In genomic region chr1:67609572-67609939, GRCh38 we compare ENCODE assay signal across 26 cellular contexts.
DNase-seq lines count a peak whose midpoint lies in the region; ATAC-seq and TF ChIP-seq lines count a peak whose summit lies in the region.
"Had no signal": no experiment of that assay in that cellular context is flagged by ENCODE, and none has a peak within 500 bp of the region (broad histone marks: within the 10 kb centered on the region; RNA-seq: fewer than 3 reads in every experiment).

No MANE protein-coding gene starts in this region.

- no peaks in the 10 kb centered on the region for H3K36me3 Mint-ChIP-seq in nephron (ENCODE audit: low read depth)
- no peaks in the 10 kb centered on the region for H3K36me3 Mint-ChIP-seq in activated CD4-positive, alpha-beta T cell treated with anti-CD3 and anti-CD28 coated beads for 36 hours (ENCODE audit: low read depth)
- H3K36me3 Mint-ChIP-seq: CD8-positive, alpha-beta memory T cell had no signal

- peak overlapping the region; percentile 60 to 97 (median 93) for H3K27ac Mint-ChIP-seq in nephron
- no peak overlapping the region for H3K27ac Mint-ChIP-seq in activated CD4-positive, alpha-beta T cell treated with anti-CD3 and anti-CD28 coated beads for 36 hours
- H3K27ac Mint-ChIP-seq: activated naive CD4-positive, alpha-beta T cell treated with anti-CD3 and anti-CD28 coated beads for 36 hours; CD8-positive, alpha-beta memory T cell had no signal

- peak; percentile 48 for ATAC-seq in GM19025 (IDR thresholded peaks at IDR 0.05; ENCODE audit: low read depth, unreplicated experiment)
- peak; percentile 49 for ATAC-seq in GM21786 (IDR thresholded peaks at IDR 0.05; ENCODE audit: unreplicated experiment)
- peak; percentile 38 for ATAC-seq in HG03135 (IDR thresholded peaks at IDR 0.05; ENCODE audit: unreplicated experiment)
- ATAC-seq in GM21423 (IDR thresholded peaks at IDR 0.05; ENCODE audit: unreplicated experiment): no peak
- no peak for ATAC-seq in activated CD4-positive, alpha-beta T cell treated with anti-CD3 and anti-CD28 coated beads for 36 hours
- ATAC-seq: left colon had no signal

- no peaks in the 10 kb centered on the region for H3K9me3 Mint-ChIP-seq in nephron
- no peaks in the 10 kb centered on the region for H3K9me3 Mint-ChIP-seq in activated CD4-positive, alpha-beta T cell treated with anti-CD3 and anti-CD28 coated beads for 36 hours (ENCODE audit: low read depth)
- H3K9me3 Mint-ChIP-seq: activated naive CD4-positive, alpha-beta T cell treated with anti-CD3 and anti-CD28 coated beads for 36 hours; CD8-positive, alpha-beta memory T cell had no signal

- TF ChIP-seq CTCF in nephron (IDR thresholded peaks at IDR 0.05; ENCODE audit: unreplicated experiment in 3 of 3): no peak

- CTCF ChIA-PET in activated CD4-positive, alpha-beta T cell treated with anti-CD3 and anti-CD28 coated beads for 36 hours (lab: Charles Lee): interaction anchor here (0.7 to 1.4 kb wide), 3 partner anchors 9 to 48 kb away, joined by 3 to 4 read pairs (median 3); no protein-coding TSS in a partner anchor

- H3K4me1 Mint-ChIP-seq in nephron: peaks cover 35% of the 10 kb centered on the region
- H3K4me1 Mint-ChIP-seq in activated CD4-positive, alpha-beta T cell treated with anti-CD3 and anti-CD28 coated beads for 36 hours: peaks cover 5% of the 10 kb centered on the region

- DNase-seq in RKO (ENCODE audit: low spot score) (no peak), NCI-H2029 (lab: John Stamatoyannopoulos, UW) (no peak)
- DNase-seq in activated CD4-positive, alpha-beta T cell treated with anti-CD3 and anti-CD28 coated beads for 36 hours: no peak
- DNase-seq: activated CD4-positive, alpha-beta T cell treated with anti-CD3 and anti-CD28 coated beads for 1 hour; activated naive CD4-positive, alpha-beta T cell treated with anti-CD3 and anti-CD28 coated beads for 36 hours; activated T-cell treated with anti-CD3 and anti-CD28 coated beads, Interleukin-2, amount 50 U/mL, for 48 hours; amniotic stem cell; CD8-positive, alpha-beta memory T cell; cortex of kidney; GOT3; left colon; mesendoderm; MG63; NCI-H1436; NCI-H510A treated with DMSO at 0.1 percent for 48 hours; NK-92 treated with Interleukin-12 subunit alpha and Interleukin-12 subunit beta, amount 100 ng/mL, for 24 hours; nucleus accumbens; spleen; stimulated activated CD4-positive, alpha-beta T cell treated with anti-CD3 and anti-CD28 coated beads, Interleukin-4, amount 100 ng/mL, for 1 hour; T-helper 1 cell; thyroid gland had no signal

- intact Hi-C loops in activated CD4-positive, alpha-beta T cell treated with anti-CD3 and anti-CD28 coated beads for 36 hours (cut with DNase I, micrococcal nuclease): no loop called here

- H3K4me3 Mint-ChIP-seq in nephron: peak overlapping the region in 1 of 3 experiments; percentile 18
- no peak overlapping the region for H3K4me3 Mint-ChIP-seq in activated CD4-positive, alpha-beta T cell treated with anti-CD3 and anti-CD28 coated beads for 36 hours
- H3K4me3 Mint-ChIP-seq: activated naive CD4-positive, alpha-beta T cell treated with anti-CD3 and anti-CD28 coated beads for 36 hours; CD8-positive, alpha-beta memory T cell had no signal

- H3K27me3 Mint-ChIP-seq in nephron (ENCODE audit: low read depth): no peaks in the 10 kb centered on the region
- peaks cover 5% of the 10 kb centered on the region for H3K27me3 Mint-ChIP-seq in activated CD4-positive, alpha-beta T cell treated with anti-CD3 and anti-CD28 coated beads for 36 hours

- POLR2A ChIA-PET in activated CD4-positive, alpha-beta T cell treated with anti-CD3 and anti-CD28 coated beads for 36 hours (lab: Charles Lee): no interaction called here

Comparison
In these comparisons a context has a peak if more than half of its experiments do, and no peak if none do; other contexts are left out.
1. ATAC-seq: peak in GM19025 (single experiment), GM21786 (single experiment) and HG03135 (single experiment); none in GM21423 (single experiment) and activated CD4-positive, alpha-beta T cell treated with anti-CD3 and anti-CD28 coated beads for 36 hours (single experiment).